In genomic region chr4:99947608-99948007, GRCh38 we compare ENCODE assay signal across 9 cellular contexts. TPM values are rescaled to one million over a fixed set of nuclear protein-coding genes. Genes with fewer than 3 reads are reported as not detected.
DNase-seq lines count a peak whose midpoint lies in the region; ATAC-seq and TF ChIP-seq lines count a peak whose summit lies in the region.
"Had no signal": no experiment of that assay in that cellular context is flagged by ENCODE, and none has a peak within 500 bp of the region (broad histone marks: within the 10 kb centered on the region; RNA-seq: fewer than 3 reads in every experiment).

No MANE protein-coding gene starts in this region.

- CTCF ChIA-PET in activated CD8-positive, alpha-beta T cell treated with anti-CD3 and anti-CD28 coated beads, Interleukin-2, amount 10 ng/mL, durations not matched to agents 7 days and 5 days (lab: Charles Lee), result interaction anchor here (0.6 to 3.5 kb wide), 18 partner anchors 7 to 357 kb away, joined by 3 to 23 read pairs (median 4); partner anchors contain the start of genes DAPP1 and LAMTOR3
- CTCF ChIA-PET in activated CD8-positive, alpha-beta T cell treated with anti-CD3 and anti-CD28 coated beads for 36 hours (lab: Charles Lee), result interaction anchor here (0.9 to 3.1 kb wide), 7 partner anchors 32 to 146 kb away, joined by 3 to 16 read pairs (median 4); partner anchors contain the start of genes DAPP1 and LAMTOR3

- H3K9me3 ChIP-seq in liver (ENCODE audit: control insufficient read depth in 4 of 4, low read length in 3 of 4), result no peaks in the 10 kb centered on the region
- H3K9me3 ChIP-seq in tibial nerve, result no peaks in the 10 kb centered on the region

- peak overlapping the region in 1 of 2 donors; percentile 75 for H3K9ac ChIP-seq in liver (ENCODE audit: low read depth in 1 of 2, low read length in 2 of 2)

- peaks cover 52% of the 10 kb centered on the region for H3K4me1 Mint-ChIP-seq in activated CD8-positive, alpha-beta T cell treated with anti-CD3 and anti-CD28 coated beads, Interleukin-2, amount 10 ng/mL, durations not matched to agents 7 days and 5 days (ENCODE audit: low read depth)
- peaks cover 53% of the 10 kb centered on the region for H3K4me1 Mint-ChIP-seq in activated CD8-positive, alpha-beta T cell treated with anti-CD3 and anti-CD28 coated beads for 36 hours (ENCODE audit: low read depth)
- H3K4me1 Mint-ChIP-seq in activated naive CD8-positive, alpha-beta T cell treated with anti-CD3 and anti-CD28 coated beads for 36 hours, result peaks cover 42% of the 10 kb centered on the region

- no peak for TF ChIP-seq EP300 in tibial nerve (IDR thresholded peaks at IDR 0.05)

- H3K4me3 ChIP-seq in liver (ENCODE audit: low read depth in 1 of 3, low read length in 3 of 3) (no peak overlapping the region), tibial nerve (no peak overlapping the region)

- H3K9me3 Mint-ChIP-seq in activated CD8-positive, alpha-beta T cell treated with anti-CD3 and anti-CD28 coated beads, Interleukin-2, amount 10 ng/mL, durations not matched to agents 7 days and 5 days (ENCODE audit: insufficient read depth), result no peaks in the 10 kb centered on the region
- peaks cover 5% of the 10 kb centered on the region for H3K9me3 Mint-ChIP-seq in activated CD8-positive, alpha-beta T cell treated with anti-CD3 and anti-CD28 coated beads for 36 hours
- peaks cover 8% of the 10 kb centered on the region for H3K9me3 Mint-ChIP-seq in activated naive CD8-positive, alpha-beta T cell treated with anti-CD3 and anti-CD28 coated beads for 36 hours

- peaks cover 51% of the 10 kb centered on the region for H3K36me3 Mint-ChIP-seq in activated CD8-positive, alpha-beta T cell treated with anti-CD3 and anti-CD28 coated beads, Interleukin-2, amount 10 ng/mL, durations not matched to agents 7 days and 5 days (ENCODE audit: low read depth)
- peaks cover 35% of the 10 kb centered on the region for H3K36me3 Mint-ChIP-seq in activated CD8-positive, alpha-beta T cell treated with anti-CD3 and anti-CD28 coated beads for 36 hours (ENCODE audit: low read depth)
- H3K36me3 Mint-ChIP-seq in activated naive CD8-positive, alpha-beta T cell treated with anti-CD3 and anti-CD28 coated beads for 36 hours, result peaks cover 48% of the 10 kb centered on the region

- no peak for DNase-seq in activated CD8-positive, alpha-beta T cell treated with anti-CD3 and anti-CD28 coated beads, Interleukin-2, amount 10 ng/mL, durations not matched to agents 7 days and 5 days
- DNase-seq in activated CD8-positive, alpha-beta T cell treated with anti-CD3 and anti-CD28 coated beads for 36 hours, result no peak
- DNase-seq in activated naive CD8-positive, alpha-beta T cell treated with anti-CD3 and anti-CD28 coated beads for 36 hours, result no peak
- no peak for DNase-seq in tibial nerve (ENCODE audit: low spot score in 2 of 2)
- DNase-seq: activated effector memory CD4-positive, alpha-beta T cell treated with Interleukin-2 at 50 U/mL for 16 hours had no signal

- TF ChIP-seq RAD21 in liver (IDR thresholded peaks at IDR 0.05), result no peak

- H3K36me3 ChIP-seq in liver (ENCODE audit: control insufficient read depth in 4 of 4, insufficient read depth in 3 of 4, low read depth in 1 of 4, low read length in 3 of 4) (no peaks in the 10 kb centered on the region), tibial nerve (peaks cover 0 to 5% (median 0%) of the 10 kb centered on the region in 3 donors)

- no peak for ATAC-seq in activated CD8-positive, alpha-beta T cell treated with anti-CD3 and anti-CD28 coated beads, Interleukin-2, amount 10 ng/mL, durations not matched to agents 7 days and 5 days
- ATAC-seq in activated CD8-positive, alpha-beta T cell treated with anti-CD3 and anti-CD28 coated beads for 36 hours, result no peak
- ATAC-seq in HG03565 (IDR thresholded peaks at IDR 0.05; ENCODE audit: unreplicated experiment) (no peak), GM18909 (IDR thresholded peaks at IDR 0.05; ENCODE audit: poor library complexity, unreplicated experiment) (no peak), GM18873 (IDR thresholded peaks at IDR 0.05; ENCODE audit: low FRiP score, unreplicated experiment) (no peak)

- TF ChIP-seq POLR2A in tibial nerve (IDR thresholded peaks at IDR 0.05), result no peak

- H3K4me1 ChIP-seq in liver (ENCODE audit: control insufficient read depth in 4 of 4, insufficient read depth in 4 of 4, low read length in 3 of 4) (peaks cover 3 to 36% (median 24%) of the 10 kb centered on the region in 4 donors), tibial nerve (peaks cover 0 to 66% (median 24%) of the 10 kb centered on the region in 4 donors)

- H3K27me3 ChIP-seq in liver (ENCODE audit: control insufficient read depth in 4 of 4, insufficient read depth in 4 of 4, low read length in 3 of 4) (no peaks in the 10 kb centered on the region), tibial nerve (no peaks in the 10 kb centered on the region)

- TF ChIP-seq CTCF in activated CD8-positive, alpha-beta T cell treated with anti-CD3 and anti-CD28 coated beads for 36 hours (IDR thresholded peaks at IDR 0.05), result no peak
- no peak for TF ChIP-seq CTCF in liver (IDR thresholded peaks at IDR 0.05; ENCODE audit: low read depth, low read length, missing input control)
- TF ChIP-seq CTCF in tibial nerve (IDR thresholded peaks at IDR 0.05), result no peak

- intact Hi-C loops in activated CD8-positive, alpha-beta T cell treated with anti-CD3 and anti-CD28 coated beads for 36 hours (cut with micrococcal nuclease), result loop anchor here (2.0 to 5.0 kb wide), 3 partner anchors 55 to 385 kb away; partner anchors contain the start of genes DAPP1, LAMTOR3 and TRMT10A

- H3K27me3 Mint-ChIP-seq in activated CD8-positive, alpha-beta T cell treated with anti-CD3 and anti-CD28 coated beads, Interleukin-2, amount 10 ng/mL, durations not matched to agents 7 days and 5 days (ENCODE audit: low read depth), result no peaks in the 10 kb centered on the region
- H3K27me3 Mint-ChIP-seq in activated CD8-positive, alpha-beta T cell treated with anti-CD3 and anti-CD28 coated beads for 36 hours, result no peaks in the 10 kb centered on the region
- no peaks in the 10 kb centered on the region for H3K27me3 Mint-ChIP-seq in activated naive CD8-positive, alpha-beta T cell treated with anti-CD3 and anti-CD28 coated beads for 36 hours

- no peak overlapping the region for H3K4me3 Mint-ChIP-seq in activated CD8-positive, alpha-beta T cell treated with anti-CD3 and anti-CD28 coated beads, Interleukin-2, amount 10 ng/mL, durations not matched to agents 7 days and 5 days
- H3K4me3 Mint-ChIP-seq in activated CD8-positive, alpha-beta T cell treated with anti-CD3 and anti-CD28 coated beads for 36 hours, result no peak overlapping the region
- H3K4me3 Mint-ChIP-seq in activated naive CD8-positive, alpha-beta T cell treated with anti-CD3 and anti-CD28 coated beads for 36 hours, result no peak overlapping the region

- POLR2A ChIA-PET in activated CD8-positive, alpha-beta T cell treated with anti-CD3 and anti-CD28 coated beads, Interleukin-2, amount 10 ng/mL, durations not matched to agents 7 days and 5 days (lab: Charles Lee), result interaction anchor here (0.7 to 7.0 kb wide), 12 partner anchors 13 to 384 kb away, joined by 3 to 55 read pairs (median 8); partner anchors contain the start of genes DAPP1, LAMTOR3 and TRMT10A
- POLR2A ChIA-PET in activated CD8-positive, alpha-beta T cell treated with anti-CD3 and anti-CD28 coated beads for 36 hours (lab: Charles Lee), result interaction anchor here (0.6 to 1.7 kb wide), 9 partner anchors 19 to 146 kb away, joined by 3 to 11 read pairs (median 4); partner anchors contain the start of gene LAMTOR3

- H3K27ac Mint-ChIP-seq in activated CD8-positive, alpha-beta T cell treated with anti-CD3 and anti-CD28 coated beads, Interleukin-2, amount 10 ng/mL, durations not matched to agents 7 days and 5 days, result peak overlapping the region; percentile 98
- no peak overlapping the region for H3K27ac Mint-ChIP-seq in activated CD8-positive, alpha-beta T cell treated with anti-CD3 and anti-CD28 coated beads for 36 hours
- peak overlapping the region; percentile 94 for H3K27ac Mint-ChIP-seq in activated naive CD8-positive, alpha-beta T cell treated with anti-CD3 and anti-CD28 coated beads for 36 hours

- peak overlapping the region; percentile 84 to 90 for H3K27ac ChIP-seq in liver (ENCODE audit: low read depth in 1 of 2, low read length in 2 of 2)
- H3K27ac ChIP-seq in tibial nerve, result peak overlapping the region; percentile 82 to 98 (median 97)

- 85% methylated on average over 4 of the region's 4 CpGs for WGBS in liver
- 75 to 83% methylated on average over 4 of the region's 4 CpGs for WGBS in tibial nerve, 2 donors

TF ChIP-seq in liver, 16 proteins besides CTCF, POLR2A, EP300 and RAD21 (continues in another document):
- TF ChIP-seq JUND (IDR thresholded peaks at IDR 0.05), result no peak

RNA-seq across cellular contexts. Expression of gene DNAJB14, which starts 1.2 kb away (rescaled TPM):
- 10 to 100 TPM; 52.7 to 54.6 TPM for total RNA-seq in activated CD8-positive, alpha-beta T cell treated with anti-CD3 and anti-CD28 coated beads, Interleukin-2, amount 10 ng/mL, durations not matched to agents 7 days and 5 days
- total RNA-seq in activated CD8-positive, alpha-beta T cell treated with anti-CD3 and anti-CD28 coated beads for 36 hours, result 10 to 100 TPM; 40.0 to 42.5 TPM
- total RNA-seq in activated naive CD8-positive, alpha-beta T cell treated with anti-CD3 and anti-CD28 coated beads for 36 hours, result 10 to 100 TPM; 33.3 to 34.1 TPM
- total RNA-seq in liver (10 to 100 TPM in 1 of 2 donors, 1 to 10 TPM in 1; 9.5 to 15.1 TPM), tibial nerve (10 to 100 TPM; 27.0 to 38.5 (median 31.7) TPM)
- polyA plus RNA-seq in liver, result 1 to 10 TPM; 8.1 to 8.3 TPM

RNA-seq across cellular contexts. Expression of gene H2AZ1, which starts 2.5 kb away (rescaled TPM):
- 100 to 1,000 TPM; 603 to 643 TPM for total RNA-seq in activated CD8-positive, alpha-beta T cell treated with anti-CD3 and anti-CD28 coated beads, Interleukin-2, amount 10 ng/mL, durations not matched to agents 7 days and 5 days
- 100 to 1,000 TPM; 631 to 637 TPM for total RNA-seq in activated CD8-positive, alpha-beta T cell treated with anti-CD3 and anti-CD28 coated beads for 36 hours
- total RNA-seq in activated naive CD8-positive, alpha-beta T cell treated with anti-CD3 and anti-CD28 coated beads for 36 hours, result 100 to 1,000 TPM; 735 to 794 TPM
- total RNA-seq in liver, result 100 to 1,000 TPM in 1 of 2 donors, 10 to 100 TPM in 1; 28.5 to 139 TPM
- polyA plus RNA-seq in liver, result 100 to 1,000 TPM in 1 of 2 donors, 10 to 100 TPM in 1; 96.6 to 110 TPM
- total RNA-seq in tibial nerve, result 100 to 1,000 TPM in 1 of 4 donors, 10 to 100 TPM in 3; 75.4 to 107 (median 81.4) TPM

RNA-seq across cellular contexts. Expression of gene LAMTOR3, which starts 53.4 kb away (rescaled TPM):
- 10 to 100 TPM; 26.8 to 28.8 TPM for total RNA-seq in activated CD8-positive, alpha-beta T cell treated with anti-CD3 and anti-CD28 coated beads, Interleukin-2, amount 10 ng/mL, durations not matched to agents 7 days and 5 days
- 10 to 100 TPM; 23.2 to 23.5 TPM for total RNA-seq in activated CD8-positive, alpha-beta T cell treated with anti-CD3 and anti-CD28 coated beads for 36 hours
- 10 to 100 TPM; 33.6 to 35.1 TPM for total RNA-seq in activated naive CD8-positive, alpha-beta T cell treated with anti-CD3 and anti-CD28 coated beads for 36 hours
- total RNA-seq in liver, result 10 to 100 TPM; 16.1 to 23.5 TPM
- polyA plus RNA-seq in liver, result 10 to 100 TPM; 13.5 to 26.3 TPM
- 10 to 100 TPM; 26.8 to 30.3 (median 28.2) TPM for total RNA-seq in tibial nerve

Comparison
In these comparisons a context has a peak if more than half of its experiments do, and no peak if none do; other contexts are left out.
1. RNA of gene H2AZ1, which starts 2.5 kb away (total RNA-seq): 735 to 794 TPM in activated naive CD8-positive, alpha-beta T cell treated with anti-CD3 and anti-CD28 coated beads for 36 hours, 603 to 643 TPM in activated CD8-positive, alpha-beta T cell treated with anti-CD3 and anti-CD28 coated beads, Interleukin-2, amount 10 ng/mL, durations not matched to agents 7 days and 5 days and 631 to 637 TPM in activated CD8-positive, alpha-beta T cell treated with anti-CD3 and anti-CD28 coated beads for 36 hours; 28.5 to 139 TPM in liver and 75.4 to 107 TPM in tibial nerve; every median in the first group is over 4 times any median in the second.